ENCODE assay signal across 8 cellular contexts in genomic region chr19:18506545-18506944, GRCh38. TPM values are rescaled to one million over a fixed set of nuclear protein-coding genes. Genes with fewer than 3 reads are reported as not detected.
A peak's percentile ranks its signal among the peaks of the same experiment; 100 is the strongest.
DNase-seq lines count a peak whose midpoint lies in the region; ATAC-seq and TF ChIP-seq lines count a peak whose summit lies in the region.
"Had no signal": no experiment of that assay in that cellular context is flagged by ENCODE, and none has a peak within 500 bp of the region (broad histone marks: within the 10 kb centered on the region; RNA-seq: fewer than 3 reads in every experiment).

No MANE protein-coding gene starts in this region.

- TF ChIP-seq CTCF in H9 (conservative IDR thresholded peaks at IDR 0.05): no peak
- no peak for TF ChIP-seq CTCF in gastroesophageal sphincter (IDR thresholded peaks at IDR 0.05)

- H3K36me3 Mint-ChIP-seq in H9 (ENCODE audit: insufficient read depth in 1 of 3, low read depth in 3 of 3): no peaks in the 10 kb centered on the region; a peak in 1 of 7 replicates
- peaks cover 3% of the 10 kb centered on the region for H3K36me3 Mint-ChIP-seq in activated CD8-positive, alpha-beta T cell treated with anti-CD3 and anti-CD28 coated beads, Interleukin-2, amount 10 ng/mL, durations not matched to agents 7 days and 5 days (ENCODE audit: low read depth)

- no peak overlapping the region for H4K8ac ChIP-seq in H9 (replicated peaks; ENCODE audit: insufficient read length, low read depth, low read length)

- no peak overlapping the region for H3K4me3 ChIP-seq in gastroesophageal sphincter

- H3K79me1 ChIP-seq in H9 (ENCODE audit: insufficient read depth, low read depth, low read length, poor library complexity, severe bottlenecking): peaks cover 2% of the 10 kb centered on the region

- H2AFZ ChIP-seq in H9 (ENCODE audit: low read length): no peak overlapping the region

- peaks cover 3% of the 10 kb centered on the region for H4K20me1 ChIP-seq in H9 (ENCODE audit: control insufficient read depth, insufficient read depth, insufficient read length)

- H3K9me3 ChIP-seq in H9 (ENCODE audit: control insufficient read depth, low read depth, low read length) (no peaks in the 10 kb centered on the region), gastroesophageal sphincter (no peaks in the 10 kb centered on the region)

- no peak overlapping the region for H3T11ph ChIP-seq in H9 (ENCODE audit: low read length)

- no peak overlapping the region for H3K56ac ChIP-seq in H9 (ENCODE audit: insufficient read length, low read depth, low read length)

- H3K4me1 ChIP-seq in H9 (ENCODE audit: insufficient read depth, low read length) (no peaks in the 10 kb centered on the region), gastroesophageal sphincter (peaks cover 0 to 94% (median 82%) of the 10 kb centered on the region in 3 donors)

- no peak for ATAC-seq in activated CD8-positive, alpha-beta T cell treated with anti-CD3 and anti-CD28 coated beads, Interleukin-2, amount 10 ng/mL, durations not matched to agents 7 days and 5 days
- ATAC-seq in gastroesophageal sphincter (no peak), GM19455 (IDR thresholded peaks at IDR 0.05; ENCODE audit: unreplicated experiment) (no peak), GM21717 (IDR thresholded peaks at IDR 0.05; ENCODE audit: unreplicated experiment) (no peak)
- peak; percentile 19 for ATAC-seq in stimulated activated naive CD8-positive, alpha-beta T cell treated with anti-CD3 and anti-CD28 coated beads, Interleukin-15, amount 100 ng/mL, for 72 hours

- no peak overlapping the region for H3K14ac ChIP-seq in H9 (ENCODE audit: insufficient read depth, low read length)

- no peak for TF ChIP-seq EP300 in gastroesophageal sphincter (IDR thresholded peaks at IDR 0.05)

- H3K27me3 Mint-ChIP-seq in H9 (ENCODE audit: low read depth): no peaks in the 10 kb centered on the region
- no peaks in the 10 kb centered on the region for H3K27me3 Mint-ChIP-seq in activated CD8-positive, alpha-beta T cell treated with anti-CD3 and anti-CD28 coated beads, Interleukin-2, amount 10 ng/mL, durations not matched to agents 7 days and 5 days (ENCODE audit: low read depth)
- no peaks in the 10 kb centered on the region for H3K27me3 Mint-ChIP-seq in stimulated activated naive CD8-positive, alpha-beta T cell treated with anti-CD3 and anti-CD28 coated beads, Interleukin-15, amount 100 ng/mL, for 72 hours

- H3K9me3 Mint-ChIP-seq in H9: no peaks in the 10 kb centered on the region
- H3K9me3 Mint-ChIP-seq in activated CD8-positive, alpha-beta T cell treated with anti-CD3 and anti-CD28 coated beads, Interleukin-2, amount 10 ng/mL, durations not matched to agents 7 days and 5 days (ENCODE audit: insufficient read depth): no peaks in the 10 kb centered on the region
- H3K9me3 Mint-ChIP-seq in stimulated activated naive CD8-positive, alpha-beta T cell treated with anti-CD3 and anti-CD28 coated beads, Interleukin-15, amount 100 ng/mL, for 72 hours: no peaks in the 10 kb centered on the region

- POLR2A ChIA-PET in activated CD8-positive, alpha-beta T cell treated with anti-CD3 and anti-CD28 coated beads, Interleukin-2, amount 10 ng/mL, durations not matched to agents 7 days and 5 days (lab: Charles Lee): interaction anchor here (1.0 to 2.1 kb wide), 5 partner anchors 9 to 66 kb away, joined by 3 to 7 read pairs (median 4); partner anchors contain the start of gene ELL

- H3K79me2 ChIP-seq in H9 (ENCODE audit: insufficient read depth, low read length): peaks cover 2% of the 10 kb centered on the region; the same call in 1 of the 2 replicates

- H3K4ac ChIP-seq in H9 (ENCODE audit: low read depth, low read length): no peak overlapping the region

- H2BK120ac ChIP-seq in H9 (ENCODE audit: low read depth, low read length, poor library complexity, severe bottlenecking): no peak overlapping the region

- CTCF ChIA-PET in activated CD8-positive, alpha-beta T cell treated with anti-CD3 and anti-CD28 coated beads, Interleukin-2, amount 10 ng/mL, durations not matched to agents 7 days and 5 days (lab: Charles Lee): interaction anchor here (0.8 to 6.8 kb wide), 10 partner anchors 8 to 341 kb away, joined by 3 to 78 read pairs (median 3); partner anchors contain the start of gene ELL

- DNase-seq in H9: no peak
- DNase-seq in activated CD8-positive, alpha-beta T cell treated with anti-CD3 and anti-CD28 coated beads, Interleukin-2, amount 10 ng/mL, durations not matched to agents 7 days and 5 days: no peak
- no peak for DNase-seq in stimulated activated naive CD8-positive, alpha-beta T cell treated with anti-CD3 and anti-CD28 coated beads, Interleukin-15, amount 100 ng/mL, for 72 hours
- DNase-seq in NCI-H2107 (lab: John Stamatoyannopoulos, UW): no peak
- DNase-seq: EL had no signal

- no peak overlapping the region for H4K91ac ChIP-seq in H9 (ENCODE audit: insufficient read length, low read depth, low read length)

- H3K18ac ChIP-seq in H9 (ENCODE audit: insufficient read length, low read depth, low read length): no peak overlapping the region

- no peaks in the 10 kb centered on the region for H3K23me2 ChIP-seq in H9 (ENCODE audit: insufficient read length, low read depth, low read length, poor library complexity, severe bottlenecking)

- no peak overlapping the region for H3K4me2 ChIP-seq in H9 (ENCODE audit: insufficient read depth, insufficient read length, low read length)

- H3K4me1 Mint-ChIP-seq in H9: peaks cover 13 to 14% of the 10 kb centered on the region in 2 experiments
- H3K4me1 Mint-ChIP-seq in activated CD8-positive, alpha-beta T cell treated with anti-CD3 and anti-CD28 coated beads, Interleukin-2, amount 10 ng/mL, durations not matched to agents 7 days and 5 days (ENCODE audit: low read depth): peaks cover 82% of the 10 kb centered on the region
- peaks cover 89% of the 10 kb centered on the region for H3K4me1 Mint-ChIP-seq in stimulated activated naive CD8-positive, alpha-beta T cell treated with anti-CD3 and anti-CD28 coated beads, Interleukin-15, amount 100 ng/mL, for 72 hours

- no peak overlapping the region for H2BK12ac ChIP-seq in H9 (ENCODE audit: insufficient read length, low read depth, low read length)

- no peak overlapping the region for H3K9ac ChIP-seq in H9 (ENCODE audit: extremely low read depth, insufficient read length, low read length)

- H3K27me3 ChIP-seq in H9 (ENCODE audit: insufficient read depth, low read length) (no peaks in the 10 kb centered on the region), gastroesophageal sphincter (no peaks in the 10 kb centered on the region)

- peak overlapping the region; percentile 13 to 87 (median 82); a peak in 2 of 7 replicates for H3K27ac Mint-ChIP-seq in H9
- peak overlapping the region; percentile 90 for H3K27ac Mint-ChIP-seq in activated CD8-positive, alpha-beta T cell treated with anti-CD3 and anti-CD28 coated beads, Interleukin-2, amount 10 ng/mL, durations not matched to agents 7 days and 5 days
- H3K27ac Mint-ChIP-seq in stimulated activated naive CD8-positive, alpha-beta T cell treated with anti-CD3 and anti-CD28 coated beads, Interleukin-15, amount 100 ng/mL, for 72 hours: peak overlapping the region; percentile 46 to 90

- H3K4me3 Mint-ChIP-seq in H9: no peak overlapping the region
- peak overlapping the region; percentile 45 for H3K4me3 Mint-ChIP-seq in activated CD8-positive, alpha-beta T cell treated with anti-CD3 and anti-CD28 coated beads, Interleukin-2, amount 10 ng/mL, durations not matched to agents 7 days and 5 days
- peak overlapping the region in 1 of 2 donors; percentile 72 for H3K4me3 Mint-ChIP-seq in stimulated activated naive CD8-positive, alpha-beta T cell treated with anti-CD3 and anti-CD28 coated beads, Interleukin-15, amount 100 ng/mL, for 72 hours

- TF ChIP-seq POLR2A in gastroesophageal sphincter (IDR thresholded peaks at IDR 0.05): no peak

- H2BK15ac ChIP-seq in H9 (ENCODE audit: low read depth, low read length): no peak overlapping the region

- no peak overlapping the region for H2AK5ac ChIP-seq in H9 (ENCODE audit: insufficient read length, low read length)

- WGBS in H9 (ENCODE audit: extremely low coverage, insufficient read length, low lambda C conversion rate): no CpG with 5 or more reads among the region's 9 CpGs
- WGBS in gastroesophageal sphincter (ENCODE audit: low coverage in 1 of 2), 2 donors: 79 to 92% methylated on average over 4 to 6 of the region's 9 CpGs

- H2BK5ac ChIP-seq in H9 (ENCODE audit: insufficient read length, low read length): no peak overlapping the region

- no peak overlapping the region for H2BK20ac ChIP-seq in H9 (ENCODE audit: low read depth, low read length, poor library complexity, severe bottlenecking)

- H4K5ac ChIP-seq in H9 (ENCODE audit: insufficient read length, low read depth, low read length): no peak overlapping the region

- no peak overlapping the region for H3K23ac ChIP-seq in H9 (ENCODE audit: insufficient read length, low read depth, low read length)

- H3K27ac ChIP-seq in H9 (ENCODE audit: insufficient read length, low read depth, low read length) (no peak overlapping the region), gastroesophageal sphincter (peak overlapping the region in 3 of 4 donors; percentile 60 to 71 (median 69))

- H3K36me3 ChIP-seq in gastroesophageal sphincter: no peaks in the 10 kb centered on the region

RNA-seq across cellular contexts. Expression of gene ELL, which starts 15.3 kb away (rescaled TPM):
- total RNA-seq in H9 (2021): 15.5 and 17.0 TPM in 2 replicates
- 10 to 100 TPM; 20.8 to 22.3 TPM for total RNA-seq in activated CD8-positive, alpha-beta T cell treated with anti-CD3 and anti-CD28 coated beads, Interleukin-2, amount 10 ng/mL, durations not matched to agents 7 days and 5 days
- total RNA-seq in gastroesophageal sphincter: 10 to 100 TPM; 12.5 to 19.0 (median 14.7) TPM

RNA-seq across cellular contexts. Expression of gene FKBP8, which starts 36.8 kb away (rescaled TPM):
- total RNA-seq in H9 (2021) (308 and 310 TPM in 2 replicates), gastroesophageal sphincter (100 to 1,000 TPM; 408 to 436 (median 418) TPM)
- total RNA-seq in activated CD8-positive, alpha-beta T cell treated with anti-CD3 and anti-CD28 coated beads, Interleukin-2, amount 10 ng/mL, durations not matched to agents 7 days and 5 days: 100 to 1,000 TPM; 245 to 247 TPM

RNA-seq across cellular contexts. Expression of gene KXD1, which starts 51.1 kb away (rescaled TPM):
- total RNA-seq in H9 (2021) (138 and 143 TPM in 2 replicates), gastroesophageal sphincter (100 to 1,000 TPM; 130 to 137 (median 135) TPM)
- total RNA-seq in activated CD8-positive, alpha-beta T cell treated with anti-CD3 and anti-CD28 coated beads, Interleukin-2, amount 10 ng/mL, durations not matched to agents 7 days and 5 days: 100 to 1,000 TPM; 101 to 108 TPM
